8 cellular contexts compared by ENCODE assay signal in the genomic region with DNA sequence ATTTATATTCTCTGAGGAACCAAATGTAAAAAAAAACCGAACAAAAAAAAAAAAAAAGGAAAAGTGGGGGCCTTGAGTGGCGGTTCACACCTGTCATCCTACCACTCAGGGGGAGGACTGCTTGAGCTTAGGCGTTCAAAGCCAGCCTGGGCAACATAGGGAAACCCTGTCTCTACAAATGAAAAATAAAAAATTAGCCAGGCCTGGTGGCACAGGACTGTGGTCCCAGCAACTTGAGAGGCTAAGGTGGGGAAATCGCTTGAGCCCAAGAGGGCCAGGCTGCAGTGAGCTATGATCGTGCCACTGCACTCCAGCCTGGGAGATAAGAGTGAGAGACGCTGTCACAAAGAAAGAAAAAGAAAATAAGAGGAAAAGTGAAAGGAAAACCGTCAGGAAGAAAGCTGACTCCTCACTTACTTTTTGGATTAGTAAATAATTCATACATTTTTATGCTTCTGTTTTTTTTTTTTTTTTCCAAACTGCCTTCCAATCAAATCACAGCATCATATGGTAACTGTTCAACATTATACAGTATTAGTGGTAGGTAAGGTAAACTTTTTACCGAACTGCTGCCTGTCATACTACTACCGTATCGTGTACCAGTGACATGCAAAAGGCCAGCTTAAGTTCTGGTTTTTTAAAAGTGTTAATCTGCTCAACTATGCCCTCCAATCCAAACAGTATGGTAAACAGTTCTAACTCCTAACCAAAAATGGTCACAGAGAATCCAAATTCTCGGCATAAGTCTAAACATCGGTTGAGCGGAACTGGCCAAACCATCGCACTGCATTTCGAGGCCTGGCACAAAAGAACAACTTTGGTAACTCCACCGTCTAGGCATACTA. TPM values are rescaled to one million over a fixed set of nuclear protein-coding genes. Genes with fewer than 3 reads are reported as not detected.
DNase-seq lines count a peak whose midpoint lies in the region; ATAC-seq and TF ChIP-seq lines count a peak whose summit lies in the region.

No MANE protein-coding gene starts in this region.

- POLR2A ChIA-PET in RWPE1 (lab: Yijun Ruan, JAX; ENCODE audit: low non-redundant PET), result no interaction called here

- H3K36me3 ChIP-seq in ectodermal cell (ENCODE audit: control insufficient read depth, insufficient read depth, low read length), result peaks cover 15% of the 10 kb centered on the region

- H3K27me3 ChIP-seq in ectodermal cell (ENCODE audit: control insufficient read depth, insufficient read depth, low read length, poor library complexity, severe bottlenecking) (no peaks in the 10 kb centered on the region), mononuclear cell (ENCODE audit: insufficient read depth, low read length) (no peaks in the 10 kb centered on the region)

- peaks cover 11% of the 10 kb centered on the region for H3K4me1 ChIP-seq in ectodermal cell (ENCODE audit: control insufficient read depth, insufficient read depth, low read length)
- H3K4me1 ChIP-seq in mononuclear cell (ENCODE audit: insufficient read depth, low read length), result peaks cover 37% of the 10 kb centered on the region

- TF ChIP-seq CTCF in AG10803 (conservative IDR thresholded peaks at IDR 0.05; ENCODE audit: low read length) (no peak), RWPE1 (conservative IDR thresholded peaks at IDR 0.05; ENCODE audit: low read depth) (no peak)

- peak overlapping the region; percentile 89 for H3K27ac ChIP-seq in RWPE1
- no peak overlapping the region for H3K27ac ChIP-seq in ectodermal cell (ENCODE audit: insufficient read depth, low read depth, low read length, poor library complexity, severe bottlenecking)

- CTCF ChIA-PET in RWPE1 (lab: Yijun Ruan, JAX), result interaction anchor here (0.6 to 1.2 kb wide), 2 partner anchors 8 to 9 kb away, joined by 3 to 6 read pairs; no protein-coding TSS in a partner anchor

- H3K4me3 ChIP-seq in AG10803 (ENCODE audit: low read length), result peak overlapping the region; percentile 77
- peak overlapping the region; percentile 83 for H3K4me3 ChIP-seq in ectodermal cell (ENCODE audit: insufficient read depth, low read depth, low read length)
- H3K4me3 ChIP-seq in mononuclear cell (ENCODE audit: low read length), result peak overlapping the region; percentile 87

- H3K9me3 ChIP-seq in ectodermal cell (ENCODE audit: control insufficient read depth, low read length) (no peaks in the 10 kb centered on the region), mononuclear cell (ENCODE audit: low read depth, low read length) (no peaks in the 10 kb centered on the region)

- WGBS in ectodermal cell, 2 experiments, result 44 to 46% methylated on average over 14 to 15 of the region's 16 CpGs

- ATAC-seq in GM18861 (IDR thresholded peaks at IDR 0.05; ENCODE audit: unreplicated experiment) (peak; percentile 25), HG03064 (IDR thresholded peaks at IDR 0.05; ENCODE audit: low read depth, unreplicated experiment) (peak; percentile 26)

- no peak for DNase-seq in AG10803 (ENCODE audit: low read depth)
- peak; percentile 31 for DNase-seq in RWPE1 (ENCODE audit: low spot score)
- no peak for DNase-seq in SKM-1 (lab: John Stamatoyannopoulos, UW; ENCODE audit: unreplicated experiment)
- DNase-seq in OCI-M2 (lab: John Stamatoyannopoulos, UW; ENCODE audit: unreplicated experiment), result no peak

RNA-seq across cellular contexts. Expression of a gene that starts 1.2 kb away (rescaled TPM):
- 22.4 TPM for polyA plus RNA-seq in ectodermal cell (2013, experiment 1 of 4)
- 26.1 TPM for polyA plus RNA-seq in ectodermal cell (2013, experiment 2 of 4)
- 21.7 TPM for polyA plus RNA-seq in ectodermal cell (2013, experiment 3 of 4)
- polyA plus RNA-seq in ectodermal cell (2013, experiment 4 of 4), result 27.1 TPM
- total RNA-seq in mononuclear cell, result 152 TPM

RNA-seq across cellular contexts. Expression of a gene that starts 41.9 kb away (rescaled TPM):
- 40.4 TPM for polyA plus RNA-seq in ectodermal cell (2013, experiment 1 of 4)
- polyA plus RNA-seq in ectodermal cell (2013, experiment 2 of 4), result 45.0 TPM
- 33.4 TPM for polyA plus RNA-seq in ectodermal cell (2013, experiment 3 of 4)
- polyA plus RNA-seq in ectodermal cell (2013, experiment 4 of 4), result 36.6 TPM
- 20.0 TPM for total RNA-seq in mononuclear cell
